ENCODE assay signal across 9 cellular contexts in genomic region chr12:68451261-68452091, GRCh38.
DNase-seq lines count a peak whose midpoint lies in the region; ATAC-seq and TF ChIP-seq lines count a peak whose summit lies in the region.
"Had no signal": no experiment of that assay in that cellular context is flagged by ENCODE, and none has a peak within 500 bp of the region (broad histone marks: within the 10 kb centered on the region; RNA-seq: fewer than 3 reads in every experiment).

No MANE protein-coding gene starts in this region.

- H3K27me3 Mint-ChIP-seq in CD14-positive monocyte (ENCODE audit: low read depth in 3 of 3) (peaks cover 0 to 3% (median 1%) of the 10 kb centered on the region in 3 donors), endodermal cell (ENCODE audit: insufficient read depth) (no peaks in the 10 kb centered on the region)

- H3K4me3 ChIP-seq in Panc1 (ENCODE audit: low read depth in 2 of 2, low read length in 2 of 2) (no peak overlapping the region), mammary epithelial cell (replicated peaks in 1 of 3; ENCODE audit: insufficient read depth in 1 of 3, low read depth in 2 of 3, low read length in 3 of 3) (no peak overlapping the region), mucosa of rectum (ENCODE audit: low read length in 2 of 2) (peak overlapping the region in 1 of 2 donors; percentile 49), upper lobe of left lung (no peak overlapping the region), endodermal cell (ENCODE audit: low read length) (no peak overlapping the region)

- H3K4me1 ChIP-seq in Panc1 (ENCODE audit: control insufficient read depth, insufficient read depth, low read length) (peaks cover 62% of the 10 kb centered on the region), mammary epithelial cell (ENCODE audit: insufficient read depth, low read length) (peaks cover 3% of the 10 kb centered on the region), mucosa of rectum (ENCODE audit: control insufficient read depth in 2 of 2, insufficient read depth in 2 of 2, low read length in 2 of 2) (peaks cover 2 to 3% of the 10 kb centered on the region in 2 donors), upper lobe of left lung (peaks cover 33 to 53% (median 50%) of the 10 kb centered on the region in 4 donors), endodermal cell (ENCODE audit: control insufficient read depth, insufficient read depth, low read length) (peaks cover 20% of the 10 kb centered on the region)

- CTCF ChIA-PET in Panc1 (lab: Charles Lee) (no interaction called here), mammary epithelial cell (lab: Charles Lee; ENCODE audit: low non-redundant PET) (no interaction called here)

- BruUV-seq in Panc1 (replicated peaks; lab: Mats Ljungman, UMichigan) (no TSS peak), mammary epithelial cell (replicated peaks; lab: Mats Ljungman, UMichigan) (no TSS peak)

- H3K27ac ChIP-seq in Panc1 (ENCODE audit: low read length) (peak overlapping the region; percentile 78), mammary epithelial cell (ENCODE audit: insufficient read depth, low read depth, low read length) (no peak overlapping the region), mucosa of rectum (ENCODE audit: low read depth in 2 of 2, low read length in 2 of 2) (peak overlapping the region; percentile 25 to 72), upper lobe of left lung (peak overlapping the region; percentile 1 to 69 (median 40)), endodermal cell (ENCODE audit: low read depth, low read length) (no peak overlapping the region)

- POLR2A ChIA-PET in Panc1 (lab: Charles Lee): no interaction called here

- H3K9me3 ChIP-seq in Panc1 (ENCODE audit: control insufficient read depth, insufficient read depth, low read depth, low read length): no peaks in the 10 kb centered on the region
- no peaks in the 10 kb centered on the region for H3K9me3 ChIP-seq in mammary epithelial cell (replicated peaks; ENCODE audit: insufficient read depth, low read length)
- no peaks in the 10 kb centered on the region for H3K9me3 ChIP-seq in mucosa of rectum (ENCODE audit: control insufficient read depth in 2 of 2, low read length in 2 of 2)
- H3K9me3 ChIP-seq in upper lobe of left lung: no peaks in the 10 kb centered on the region
- peaks cover 10% of the 10 kb centered on the region for H3K9me3 ChIP-seq in endodermal cell (ENCODE audit: control insufficient read depth, low read length)

- peak; percentile 63 for ATAC-seq in GM19023 (IDR thresholded peaks at IDR 0.05; ENCODE audit: unreplicated experiment)
- ATAC-seq in HG03103 (IDR thresholded peaks at IDR 0.05; ENCODE audit: low read depth, unreplicated experiment): peak; percentile 64
- ATAC-seq in Panc1: peak; percentile 74
- peak; percentile 72 to 77 for ATAC-seq in upper lobe of left lung (ENCODE audit: low FRiP score in 2 of 2)

- H3K27ac Mint-ChIP-seq in CD14-positive monocyte: peak overlapping the region; percentile 86 to 96 (median 93)
- H3K27ac Mint-ChIP-seq in endodermal cell: no peak overlapping the region

- H2AFZ ChIP-seq in mammary epithelial cell (ENCODE audit: low read depth, low read length): no peak overlapping the region

- H3K27me3 ChIP-seq in Panc1 (ENCODE audit: control insufficient read depth, insufficient read depth, low read length) (no peaks in the 10 kb centered on the region), mammary epithelial cell (ENCODE audit: insufficient read depth, low read length) (no peaks in the 10 kb centered on the region), mucosa of rectum (ENCODE audit: control insufficient read depth in 2 of 2, insufficient read depth in 2 of 2, low read length in 2 of 2) (no peaks in the 10 kb centered on the region), upper lobe of left lung (no peaks in the 10 kb centered on the region), endodermal cell (ENCODE audit: control insufficient read depth, insufficient read depth, low read length, poor library complexity, severe bottlenecking) (no peaks in the 10 kb centered on the region)

- DNase-seq in CD14-positive monocyte (ENCODE audit: low spot score) (no peak), Panc1 (ENCODE audit: low read depth, low spot score) (no peak), mammary epithelial cell (peak; percentile 37), upper lobe of left lung (peak in 1 of 2 donors; percentile 23), endodermal cell (no peak)

- WGBS in mammary epithelial cell (ENCODE audit: low coverage, missing lambda C conversion rate): 36% methylated on average over 7 of the region's 7 CpGs
- 20 to 24% methylated on average over 7 of the region's 7 CpGs for WGBS in upper lobe of left lung, 2 donors
- WGBS in endodermal cell (ENCODE audit: insufficient coverage in 1 of 2, insufficient read length in 1 of 2), 2 experiments: 84 to 93% methylated on average over 5 to 7 of the region's 7 CpGs

- TF ChIP-seq POLR2A in upper lobe of left lung (IDR thresholded peaks at IDR 0.05): no peak

- H3K9ac ChIP-seq in mammary epithelial cell (ENCODE audit: insufficient read depth, low read length): no peak overlapping the region
- no peak overlapping the region for H3K9ac ChIP-seq in mucosa of rectum (ENCODE audit: low read depth in 1 of 2, low read length in 2 of 2)
- no peak overlapping the region for H3K9ac ChIP-seq in endodermal cell (ENCODE audit: extremely low read depth, low read length, poor library complexity, severe bottlenecking)

- intact Hi-C loops in CD14-positive monocyte (cut with micrococcal nuclease) (no loop called here), Panc1 (cut with micrococcal nuclease; ENCODE audit: unreplicated experiment) (no loop called here), mammary epithelial cell (cut with micrococcal nuclease) (no loop called here)

- H3K4me2 ChIP-seq in mammary epithelial cell (ENCODE audit: insufficient read depth, low read depth, low read length): no peak overlapping the region

- no peak for TF ChIP-seq CTCF in CD14-positive monocyte (IDR thresholded peaks at IDR 0.05)
- TF ChIP-seq CTCF in Panc1 (IDR thresholded peaks at IDR 0.05): no peak
- TF ChIP-seq CTCF in mammary epithelial cell (conservative IDR thresholded peaks at IDR 0.05 in 1 of 2, IDR thresholded peaks at IDR 0.05 in 1 of 2; ENCODE audit: extremely low read depth in 1 of 2, insufficient read depth in 1 of 2, low read depth in 1 of 2, low read length in 2 of 2): no peak
- no peak for TF ChIP-seq CTCF in upper lobe of left lung (IDR thresholded peaks at IDR 0.05)
- TF ChIP-seq CTCF in endodermal cell (conservative IDR thresholded peaks at IDR 0.05): no peak

- dilution Hi-C loops in mammary epithelial cell (cut with HindIII; ENCODE audit: low sequenced_read_pairs): no loop called here

- TF ChIP-seq EP300 in upper lobe of left lung (IDR thresholded peaks at IDR 0.05): no peak

- in situ Hi-C loops in Panc1 (cut with HindIII; ENCODE audit: low pct_unique_long_range_greater_than_20kb, low sequenced_read_pairs) (no loop called here), mammary epithelial cell (cut with MboI; ENCODE audit: low sequenced_read_pairs in 2 of 2) (no loop called here)

- H3K36me3 ChIP-seq in Panc1 (ENCODE audit: control insufficient read depth, insufficient read depth, low read length) (no peaks in the 10 kb centered on the region), mammary epithelial cell (ENCODE audit: insufficient read depth, low read length) (no peaks in the 10 kb centered on the region), mucosa of rectum (ENCODE audit: control insufficient read depth in 2 of 2, insufficient read depth in 2 of 2, low read length in 2 of 2) (no peaks in the 10 kb centered on the region), upper lobe of left lung (no peaks in the 10 kb centered on the region), endodermal cell (ENCODE audit: control insufficient read depth, insufficient read depth, low read length) (no peaks in the 10 kb centered on the region)

- H3K9me3 Mint-ChIP-seq in CD14-positive monocyte (no peaks in the 10 kb centered on the region), endodermal cell (peaks cover 6% of the 10 kb centered on the region)

- no peaks in the 10 kb centered on the region for H4K20me1 ChIP-seq in mammary epithelial cell (ENCODE audit: insufficient read depth, low read length)

- H3K4me1 Mint-ChIP-seq in CD14-positive monocyte: peaks cover 76% of the 10 kb centered on the region
- peaks cover 61% of the 10 kb centered on the region for H3K4me1 Mint-ChIP-seq in endodermal cell

- peak overlapping the region; percentile 64 to 84 for H3K4me3 Mint-ChIP-seq in CD14-positive monocyte
- H3K4me3 Mint-ChIP-seq in endodermal cell: no peak overlapping the region
- H3K4me3 Mint-ChIP-seq: neural crest cell had no signal

- H3K36me3 Mint-ChIP-seq in CD14-positive monocyte: no peaks in the 10 kb centered on the region
- peaks cover 3% of the 10 kb centered on the region for H3K36me3 Mint-ChIP-seq in endodermal cell (ENCODE audit: low read depth)

- H3K79me2 ChIP-seq in mammary epithelial cell (ENCODE audit: insufficient read depth, low read length): no peaks in the 10 kb centered on the region

Comparison
In these comparisons a context has a peak if more than half of its experiments do, and no peak if none do; other contexts are left out.
1. H3K27ac ChIP-seq: peak in Panc1 (single experiment), mucosa of rectum (2 of 2) and upper lobe of left lung (4 of 4); none in mammary epithelial cell (single experiment) and endodermal cell (single experiment).
2. Peak in every context shown above with its lines, with median percentiles within 50 percentile points of each other: ATAC-seq.